1 cellular context compared by ENCODE assay signal in the genomic region with DNA sequence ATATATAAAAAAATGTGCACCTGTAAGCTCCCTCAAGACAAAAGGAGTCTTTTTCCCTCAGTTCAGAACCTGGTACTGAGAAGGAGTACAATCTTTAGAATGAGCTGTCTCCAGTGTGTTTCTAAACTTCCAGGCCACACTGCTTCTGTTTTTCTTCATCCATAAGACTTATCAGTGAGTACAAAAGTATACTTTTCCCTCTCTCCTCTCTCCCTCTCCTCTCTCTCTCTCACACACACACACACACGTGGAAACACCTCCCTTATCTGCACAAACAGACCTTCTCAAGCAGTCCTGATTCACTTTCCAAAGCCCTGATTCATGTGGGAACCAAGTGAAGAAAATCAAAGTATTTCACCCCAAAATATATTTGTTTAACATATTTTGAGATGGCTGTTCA.
TF ChIP-seq lines count a peak whose summit lies in the region.

No MANE protein-coding gene starts in this region.

TF ChIP-seq in H1, 55 proteins besides CTCF, POLR2A, EP300 and RAD21:
- TF ChIP-seq SUZ12 (IDR thresholded peaks at IDR 0.05; ENCODE audit: low read length): no peak
- TF ChIP-seq NANOG (IDR thresholded peaks at IDR 0.05; ENCODE audit: insufficient read depth, low read depth, low read length, poor library complexity, severe bottlenecking): no peak
- TF ChIP-seq NRF1 (IDR thresholded peaks at IDR 0.05; ENCODE audit: low read depth, low read length): no peak
- TF ChIP-seq KDM4A (IDR thresholded peaks at IDR 0.05; ENCODE audit: low read depth, low read length, severe bottlenecking): no peak
- no peak for TF ChIP-seq SIX5 (IDR thresholded peaks at IDR 0.05; ENCODE audit: low read depth, low read length)
- no peak for TF ChIP-seq CHD2 (IDR thresholded peaks at IDR 0.05; ENCODE audit: low read length)
- no peak for TF ChIP-seq CBX8 (IDR thresholded peaks at IDR 0.05; ENCODE audit: borderline replicate concordance, low read depth, low read length)
- no peak for TF ChIP-seq BCL11A (IDR thresholded peaks at IDR 0.05; ENCODE audit: low read depth in 2 of 2, low read length in 2 of 2)
- TF ChIP-seq RXRA (IDR thresholded peaks at IDR 0.05; ENCODE audit: insufficient read depth, low read depth, low read length): no peak
- TF ChIP-seq RNF2 (IDR thresholded peaks at IDR 0.05; ENCODE audit: borderline replicate concordance, low read depth, low read length, missing control alignments, poor library complexity, severe bottlenecking): no peak
- no peak for TF ChIP-seq CHD1 (IDR thresholded peaks at IDR 0.05; ENCODE audit: low read depth, low read length)
- no peak for TF ChIP-seq BRCA1 (IDR thresholded peaks at IDR 0.05; ENCODE audit: low read depth, low read length)
- no peak for TF ChIP-seq MAFK (IDR thresholded peaks at IDR 0.05; ENCODE audit: low read depth, low read length)
- TF ChIP-seq TBP (IDR thresholded peaks at IDR 0.05; ENCODE audit: low read depth, low read length): no peak
- TF ChIP-seq SP2 (IDR thresholded peaks at IDR 0.05; ENCODE audit: low read length): no peak
- TF ChIP-seq KDM5A (IDR thresholded peaks at IDR 0.05; ENCODE audit: low read length): no peak
- no peak for TF ChIP-seq FOSL1 (IDR thresholded peaks at IDR 0.05; ENCODE audit: insufficient read depth, low read depth, low read length)
